In genomic region chr2:206435738-206436137, GRCh38 we compare ENCODE assay signal across 2 cellular contexts.
TF ChIP-seq lines count a peak whose summit lies in the region.

No MANE protein-coding gene starts in this region.

TF ChIP-seq in GM23338, 12 proteins besides CTCF, POLR2A, EP300 and RAD21 (continued from another document):
- no peak for TF ChIP-seq ETS1 (IDR thresholded peaks at IDR 0.05)
- no peak for TF ChIP-seq STAT1 (IDR thresholded peaks at IDR 0.05; ENCODE audit: unreplicated experiment)

TF ChIP-seq in WTC11, 78 proteins besides CTCF, POLR2A, EP300 and RAD21:
- TF ChIP-seq PRDM15 (CRISPR knock-in tag; IDR thresholded peaks at IDR 0.05), result peak; percentile 60; the same call in 1 of the 2 replicates
- no peak for TF ChIP-seq SP1 (CRISPR knock-in tag; conservative IDR thresholded peaks at IDR 0.05)
- TF ChIP-seq ARID4B (CRISPR knock-in tag; IDR thresholded peaks at IDR 0.05; ENCODE audit: borderline replicate concordance), result no peak
